26 cellular contexts compared by ENCODE assay signal in genomic region chr3:18898911-18899310, GRCh38.
"Had no signal": no experiment of that assay in that cellular context is flagged by ENCODE, and none has a peak within 500 bp of the region (broad histone marks: within the 10 kb centered on the region; RNA-seq: fewer than 3 reads in every experiment).

No MANE protein-coding gene starts in this region.

- H3K4me3 ChIP-seq: gastroesophageal sphincter, left ventricle myocardium inferior, lower lobe of right lung, mucosa of descending colon, neural progenitor cell, prostate gland, right atrium auricular region, sigmoid colon, thoracic aorta, transverse colon had no signal

- H3K27ac ChIP-seq: gastroesophageal sphincter, left ventricle myocardium inferior, lower lobe of right lung, neural progenitor cell, parathyroid adenoma, prostate gland, right atrium auricular region, sigmoid colon, thoracic aorta, transverse colon had no signal

- ATAC-seq: effector memory CD8-positive, alpha-beta T cell; gastroesophageal sphincter; left colon; lower lobe of right lung; mucosa of descending colon; natural killer cell treated with Interleukin-12 subunit alpha and Interleukin-12 subunit beta and Interleukin-15 and Interleukin-18, amount 100 ng/mL, for 72 hours; stimulated activated memory B cell treated with anti-CD40 and anti-IgM and Interleukin-4, amounts not matched to agents 10 μg/mL and 1 μg/mL and 100 μg/mL, for 72 hours; stimulated activated naive CD8-positive, alpha-beta T cell treated with anti-CD3 and anti-CD28 coated beads, Interleukin-15, Interleukin-2, amounts not matched to agents 100 U/mL and 50 U/mL, for 24 hours had no signal

- FAIRE-seq: endometrium had no signal

- H3K4me1 Mint-ChIP-seq: neural progenitor cell had no signal

- H3K27me3 Mint-ChIP-seq: naive B cell; stimulated activated memory B cell treated with anti-CD40 and anti-IgM and Interleukin-4, amounts not matched to agents 10 μg/mL and 1 μg/mL and 100 μg/mL, for 72 hours had no signal

- H3K27ac Mint-ChIP-seq: effector memory CD8-positive, alpha-beta T cell; immature natural killer cell; memory B cell; naive B cell; natural killer cell treated with Interleukin-12 subunit alpha and Interleukin-12 subunit beta and Interleukin-15 and Interleukin-18, amount 100 ng/mL, for 72 hours; neural progenitor cell had no signal

- H3K27me3 ChIP-seq: gastroesophageal sphincter, neural progenitor cell, right atrium auricular region, sigmoid colon, transverse colon had no signal

- H3K36me3 ChIP-seq: gastroesophageal sphincter, left ventricle myocardium inferior, lower lobe of right lung, neural progenitor cell, prostate gland, right atrium auricular region, sigmoid colon, thoracic aorta, transverse colon had no signal

- H3K36me3 Mint-ChIP-seq: memory B cell; naive B cell; natural killer cell treated with Interleukin-12 subunit alpha and Interleukin-12 subunit beta and Interleukin-15 and Interleukin-18, amount 100 ng/mL, for 72 hours; neural progenitor cell; stimulated activated memory B cell treated with anti-CD40 and anti-IgM and Interleukin-4, amounts not matched to agents 10 μg/mL and 1 μg/mL and 100 μg/mL, for 72 hours had no signal

- H3K9me3 ChIP-seq: gastroesophageal sphincter, left ventricle myocardium inferior, lower lobe of right lung, mucosa of descending colon, prostate gland, right atrium auricular region, sigmoid colon, thoracic aorta, transverse colon had no signal

- H3K9me3 Mint-ChIP-seq: effector memory CD8-positive, alpha-beta T cell; immature natural killer cell; memory B cell; naive B cell; natural killer cell treated with Interleukin-12 subunit alpha and Interleukin-12 subunit beta and Interleukin-15 and Interleukin-18, amount 100 ng/mL, for 72 hours; neural progenitor cell; stimulated activated memory B cell treated with anti-CD40 and anti-IgM and Interleukin-4, amounts not matched to agents 10 μg/mL and 1 μg/mL and 100 μg/mL, for 72 hours had no signal

- H3K4me1 ChIP-seq: gastroesophageal sphincter, left ventricle myocardium inferior, lower lobe of right lung, neural progenitor cell, parathyroid adenoma, prostate gland, right atrium auricular region, transverse colon had no signal

- H3K4me3 Mint-ChIP-seq: effector memory CD8-positive, alpha-beta T cell; immature natural killer cell; memory B cell; naive B cell; natural killer cell treated with Interleukin-12 subunit alpha and Interleukin-12 subunit beta and Interleukin-15 and Interleukin-18, amount 100 ng/mL, for 72 hours; neural progenitor cell; stimulated activated memory B cell treated with anti-CD40 and anti-IgM and Interleukin-4, amounts not matched to agents 10 μg/mL and 1 μg/mL and 100 μg/mL, for 72 hours had no signal

- DNase-seq: cerebellar nuclear complex; cortex of kidney; effector memory CD8-positive, alpha-beta T cell; foreskin fibroblast; immature natural killer cell; islet precursor cell; kidney glomerular epithelial cell; left colon; left ventricle myocardium inferior; lower lobe of right lung; mucosa of descending colon; naive B cell; sigmoid colon; stimulated activated CD4-positive, alpha-beta T cell treated with anti-CD3 and anti-CD28 coated beads, Interleukin-4, amount 100 ng/mL, for 4 hours; stimulated activated naive CD8-positive, alpha-beta T cell treated with anti-CD3 and anti-CD28 coated beads, Interleukin-15, Interleukin-2, amounts not matched to agents 100 U/mL and 50 U/mL, for 24 hours; transverse colon had no signal
